In genomic region chr7:109752068-109752467, GRCh38 we compare ENCODE assay signal across 27 cellular contexts.
"Had no signal": no experiment of that assay in that cellular context is flagged by ENCODE, and none has a peak within 500 bp of the region (broad histone marks: within the 10 kb centered on the region; RNA-seq: fewer than 3 reads in every experiment).

No MANE protein-coding gene starts in this region.

- ATAC-seq: natural killer cell treated with Interleukin-12 subunit alpha and Interleukin-12 subunit beta and Interleukin-15 and Interleukin-18, amount 100 ng/mL, for 72 hours; psoas muscle; right cardiac atrium; right lobe of liver; stimulated activated effector memory CD8-positive, alpha-beta T cell treated with anti-CD3 and anti-CD28 coated beads, Interleukin-12 subunit alpha, Interleukin-12 subunit beta, amount 100 ng/mL, for 72 hours; stimulated activated naive B cell treated with anti-CD40 and anti-IgM and Interleukin-4, amounts not matched to agents 10 μg/mL and 1 μg/mL and 100 μg/mL, for 72 hours had no signal

- FAIRE-seq: small intestine, urothelium cell line had no signal

- H3K27ac ChIP-seq: neutrophil, ovary, parathyroid adenoma, psoas muscle, right lobe of liver, sigmoid colon, stomach, thoracic aorta, thyroid gland, tibial nerve, upper lobe of left lung, vagina had no signal

- H3K9me3 ChIP-seq: neutrophil, ovary, psoas muscle, right lobe of liver, thoracic aorta, thyroid gland, tibial nerve, upper lobe of left lung, vagina had no signal

- DNase-seq: nephron progenitor cell; nucleus accumbens; ovary; posterior cingulate gyrus; psoas muscle; right cardiac atrium; right lobe of liver; sigmoid colon; small intestine; stimulated activated CD4-positive, alpha-beta T cell treated with anti-CD3 and anti-CD28 coated beads, Interleukin-15, amount 100 ng/mL, for 24 hours; stimulated activated CD4-positive, alpha-beta T cell treated with anti-CD3 and anti-CD28 coated beads, Interleukin-2, amount 100 ng/mL, for 24 hours; stimulated activated CD4-positive, alpha-beta T cell treated with anti-CD3 and anti-CD28 coated beads, Interleukin-2, amount 100 ng/mL, for 48 hours; stimulated activated CD4-positive, alpha-beta T cell treated with anti-CD3 and anti-CD28 coated beads, Interleukin-4, amount 100 ng/mL, for 24 hours; stimulated activated naive B cell treated with anti-CD40 and anti-IgM and Interleukin-4, amounts not matched to agents 10 μg/mL and 1 μg/mL and 100 μg/mL, for 72 hours; stimulated activated naive CD4-positive, alpha-beta T cell treated with Interleukin-2 at 50 U/mL for 16 hours; stomach; thyroid gland; trophoblast cell; upper lobe of left lung had no signal

- H3K36me3 ChIP-seq: neutrophil, ovary, right lobe of liver, sigmoid colon, stomach, thoracic aorta, thyroid gland, tibial nerve, upper lobe of left lung, vagina had no signal
